ENCODE assay signal across 8 cellular contexts in the genomic region with DNA sequence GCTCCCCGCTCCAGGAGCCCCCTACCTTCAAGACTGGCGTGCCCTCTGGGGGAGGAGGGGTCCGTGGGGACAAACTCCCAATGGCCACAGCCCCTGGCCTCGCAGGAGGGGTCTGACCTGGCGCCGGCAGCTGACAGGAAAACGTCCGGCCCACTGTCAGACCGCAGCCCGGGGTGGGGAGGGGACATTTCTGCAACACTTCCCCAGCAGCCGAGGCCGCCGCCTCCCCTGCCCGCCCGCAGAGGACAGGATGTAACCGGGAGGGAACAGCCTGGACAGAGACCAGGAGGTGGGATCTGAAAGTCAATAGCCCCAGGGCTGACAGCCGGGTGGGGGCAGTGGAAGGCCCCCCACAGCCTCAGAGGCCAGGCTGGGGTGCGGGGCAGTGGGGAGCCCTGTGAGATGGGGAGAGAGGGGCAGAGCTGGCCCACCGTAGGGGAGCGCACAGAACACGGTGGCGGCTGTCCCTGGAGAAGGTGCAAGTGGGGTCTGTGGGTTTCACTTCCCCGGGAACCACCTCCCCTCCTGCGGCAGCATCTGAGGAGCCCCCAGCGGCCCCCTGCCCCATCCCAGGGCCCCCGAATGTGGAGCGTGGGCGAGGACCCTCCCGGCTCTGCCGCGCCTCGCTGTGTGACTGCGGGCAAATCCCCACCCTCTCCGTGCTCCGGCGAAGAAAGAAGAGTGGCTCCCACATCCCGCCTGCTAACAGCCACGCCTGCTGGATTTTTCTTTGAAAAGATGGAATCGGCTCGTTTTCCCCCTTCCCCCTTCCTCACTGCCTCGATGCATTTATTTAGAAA. TPM values are rescaled to one million over a fixed set of nuclear protein-coding genes. Genes with fewer than 3 reads are reported as not detected.
DNase-seq lines count a peak whose midpoint lies in the region; ATAC-seq and TF ChIP-seq lines count a peak whose summit lies in the region.

A gene with protein sequence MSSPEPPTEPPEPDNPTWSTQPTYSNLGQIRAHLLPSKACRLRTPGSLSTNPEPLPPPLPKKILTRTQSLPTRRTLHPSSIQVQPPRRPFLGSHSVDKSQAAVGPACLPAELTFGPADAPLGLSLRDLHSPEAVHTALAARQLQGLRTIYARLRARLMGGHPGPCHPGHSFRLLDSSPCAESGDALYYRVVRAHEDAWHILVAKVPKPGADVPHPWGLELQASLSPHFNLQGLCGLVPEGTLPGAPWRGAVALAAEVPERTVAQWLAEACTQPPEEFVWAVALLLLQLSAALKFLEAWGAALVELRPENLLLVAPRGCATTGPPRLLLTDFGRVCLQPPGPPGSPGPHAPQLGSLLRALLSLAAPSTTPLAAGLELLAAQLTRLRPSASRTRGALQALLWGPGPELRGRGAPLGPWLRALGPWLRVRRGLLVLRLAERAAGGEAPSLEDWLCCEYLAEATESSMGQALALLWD (minus strand): TSS at position 114 of the 800 bp plus-strand sequence. CDS start 1,244 bp downstream, outside the sequence.

- DNase-seq in epithelial cell of proximal tubule (ENCODE audit: low read depth) (no peak), aorta (peak; percentile 89 to 90), NCI-H2081 treated with DMSO at 0.1 percent for 48 hours (lab: John Stamatoyannopoulos, UW) (no peak), NCI-H1694 treated with DMSO at 0.1 percent for 48 hours (lab: John Stamatoyannopoulos, UW) (no peak), HuH-7 (ENCODE audit: low spot score) (no peak)

- intact Hi-C loops in aorta (cut with DNase I): no loop called here

- H3K4me3 ChIP-seq in GM12875 (ENCODE audit: low read depth, low read length) (peak within 1 kb of the TSS; percentile 37), epithelial cell of proximal tubule (ENCODE audit: low read depth, low read length) (peak within 1 kb of the TSS; percentile 19), mucosa of rectum (ENCODE audit: low read length in 2 of 2) (peak within 1 kb of the TSS; percentile 50), aorta (ENCODE audit: low read length in 2 of 2) (no peak within 1 kb of the TSS)

- H3K27me3 ChIP-seq in mucosa of rectum (ENCODE audit: control insufficient read depth in 2 of 2, insufficient read depth in 2 of 2, low read length in 2 of 2): peaks cover 6% of the 10 kb centered on the region in 2 donors
- H3K27me3 ChIP-seq in aorta (ENCODE audit: control insufficient read depth in 1 of 2, insufficient read depth in 2 of 2, low read length in 1 of 2): no peaks in the 10 kb centered on the region

- peak within 1 kb of the TSS; percentile 14 to 33 for H3K9ac ChIP-seq in mucosa of rectum (ENCODE audit: low read depth in 1 of 2, low read length in 2 of 2)

- peak; percentile 56 for ATAC-seq in aorta (ENCODE audit: low FRiP score)

- 21 to 30% methylated on average over 38 to 41 of the region's 41 CpGs for WGBS in aorta, 2 donors

- H3K36me3 ChIP-seq in mucosa of rectum (ENCODE audit: control insufficient read depth in 2 of 2, insufficient read depth in 2 of 2, low read length in 2 of 2): no peaks in the 10 kb centered on the region
- no peaks in the 10 kb centered on the region for H3K36me3 ChIP-seq in aorta (ENCODE audit: control insufficient read depth in 1 of 2, insufficient read depth in 2 of 2, low read length in 1 of 2)

- H3K9me3 ChIP-seq in mucosa of rectum (ENCODE audit: control insufficient read depth in 2 of 2, low read length in 2 of 2) (no peaks in the 10 kb centered on the region), aorta (ENCODE audit: control insufficient read depth, low read length) (no peaks in the 10 kb centered on the region)

- H3K4me1 ChIP-seq in mucosa of rectum (ENCODE audit: control insufficient read depth in 2 of 2, insufficient read depth in 2 of 2, low read length in 2 of 2): peaks cover 7 to 11% of the 10 kb centered on the region in 2 donors
- H3K4me1 ChIP-seq in aorta (ENCODE audit: control insufficient read depth in 1 of 2, insufficient read depth in 2 of 2, low read length in 2 of 2): no peaks in the 10 kb centered on the region

- TF ChIP-seq CTCF in GM12875 (IDR thresholded peaks at IDR 0.05; ENCODE audit: borderline replicate concordance, insufficient read depth, low read depth, low read length) (no peak), epithelial cell of proximal tubule (conservative IDR thresholded peaks at IDR 0.05; ENCODE audit: low read depth, low read length) (no peak)

- H3K27ac ChIP-seq in mucosa of rectum (ENCODE audit: low read depth in 2 of 2, low read length in 2 of 2): no peak within 1 kb of the TSS
- no peak within 1 kb of the TSS for H3K27ac ChIP-seq in aorta (ENCODE audit: low read depth in 1 of 2, low read length in 2 of 2)

TF ChIP-seq in PFSK-1, 5 proteins besides CTCF, POLR2A, EP300 and RAD21:
- TF ChIP-seq, protein P1, sequence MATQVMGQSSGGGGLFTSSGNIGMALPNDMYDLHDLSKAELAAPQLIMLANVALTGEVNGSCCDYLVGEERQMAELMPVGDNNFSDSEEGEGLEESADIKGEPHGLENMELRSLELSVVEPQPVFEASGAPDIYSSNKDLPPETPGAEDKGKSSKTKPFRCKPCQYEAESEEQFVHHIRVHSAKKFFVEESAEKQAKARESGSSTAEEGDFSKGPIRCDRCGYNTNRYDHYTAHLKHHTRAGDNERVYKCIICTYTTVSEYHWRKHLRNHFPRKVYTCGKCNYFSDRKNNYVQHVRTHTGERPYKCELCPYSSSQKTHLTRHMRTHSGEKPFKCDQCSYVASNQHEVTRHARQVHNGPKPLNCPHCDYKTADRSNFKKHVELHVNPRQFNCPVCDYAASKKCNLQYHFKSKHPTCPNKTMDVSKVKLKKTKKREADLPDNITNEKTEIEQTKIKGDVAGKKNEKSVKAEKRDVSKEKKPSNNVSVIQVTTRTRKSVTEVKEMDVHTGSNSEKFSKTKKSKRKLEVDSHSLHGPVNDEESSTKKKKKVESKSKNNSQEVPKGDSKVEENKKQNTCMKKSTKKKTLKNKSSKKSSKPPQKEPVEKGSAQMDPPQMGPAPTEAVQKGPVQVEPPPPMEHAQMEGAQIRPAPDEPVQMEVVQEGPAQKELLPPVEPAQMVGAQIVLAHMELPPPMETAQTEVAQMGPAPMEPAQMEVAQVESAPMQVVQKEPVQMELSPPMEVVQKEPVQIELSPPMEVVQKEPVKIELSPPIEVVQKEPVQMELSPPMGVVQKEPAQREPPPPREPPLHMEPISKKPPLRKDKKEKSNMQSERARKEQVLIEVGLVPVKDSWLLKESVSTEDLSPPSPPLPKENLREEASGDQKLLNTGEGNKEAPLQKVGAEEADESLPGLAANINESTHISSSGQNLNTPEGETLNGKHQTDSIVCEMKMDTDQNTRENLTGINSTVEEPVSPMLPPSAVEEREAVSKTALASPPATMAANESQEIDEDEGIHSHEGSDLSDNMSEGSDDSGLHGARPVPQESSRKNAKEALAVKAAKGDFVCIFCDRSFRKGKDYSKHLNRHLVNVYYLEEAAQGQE (IDR thresholded peaks at IDR 0.05; ENCODE audit: insufficient read depth in 1 of 2, low read depth in 2 of 2, low read length in 2 of 2): no peak
- TF ChIP-seq SIN3A (IDR thresholded peaks at IDR 0.05; ENCODE audit: borderline replicate concordance, insufficient read depth, low read length): no peak; the same call in 1 of the 2 replicates
- no peak for TF ChIP-seq POLR2AphosphoS5 (IDR thresholded peaks at IDR 0.05; ENCODE audit: low read depth, low read length)
- TF ChIP-seq FOXP2 (optimal IDR thresholded peaks at IDR 0.05; ENCODE audit: borderline replicate concordance, extremely low read depth, extremely low read length, insufficient read depth): peak; percentile 81
- TF ChIP-seq TAF1 (IDR thresholded peaks at IDR 0.05; ENCODE audit: borderline replicate concordance, insufficient read depth, low read length): no peak
TF ChIP-seq in PFSK-1: peak in this region for 1.

RNA-seq across cellular contexts. Expression of the gene that starts here (rescaled TPM):
- 0.46 TPM for polyA plus RNA-seq in PFSK-1 (2012; ENCODE audit: insufficient read length, low read depth)
- total RNA-seq in epithelial cell of proximal tubule (not detected in 2 replicates), aorta (1 to 10 TPM in 1 of 2 donors, under 1 TPM in 1; 0.93 to 1.5 TPM)
- under 1 TPM in 1 of 2 donors, not detected in 1; 0.88 TPM for polyA plus RNA-seq in aorta

Comparison
In these comparisons a context has a peak if more than half of its experiments do, and no peak if none do; other contexts are left out.
1. H3K4me3 ChIP-seq: peak in GM12875 (single experiment), epithelial cell of proximal tubule (single experiment) and mucosa of rectum (2 of 2); none in aorta (0 of 2).
2. DNase-seq: peak in aorta (2 of 2); none in epithelial cell of proximal tubule (single experiment), NCI-H2081 treated with DMSO at 0.1 percent for 48 hours (single experiment), NCI-H1694 treated with DMSO at 0.1 percent for 48 hours (single experiment) and HuH-7 (single experiment).